13 cellular contexts compared by ENCODE assay signal in the genomic region with DNA sequence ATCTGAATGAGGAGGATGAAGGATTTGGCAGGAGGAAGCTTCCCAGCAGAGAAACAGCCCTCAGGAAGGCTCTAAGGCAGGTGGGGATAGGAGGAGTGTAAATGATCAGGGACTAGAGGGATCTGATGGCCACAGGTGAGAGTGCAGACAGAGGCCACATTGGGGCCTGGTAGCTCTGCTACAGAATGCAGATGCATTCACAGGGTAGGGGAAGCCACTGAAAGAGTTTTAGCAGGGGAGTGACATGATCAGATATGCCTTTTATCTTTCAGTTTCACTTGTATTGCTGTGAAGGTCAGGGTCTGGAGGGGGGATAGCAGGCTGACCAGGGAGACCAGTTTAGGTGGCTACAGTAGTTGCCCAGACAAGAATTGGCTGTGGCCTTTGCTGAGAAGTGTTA. TPM values are rescaled to one million over a fixed set of nuclear protein-coding genes. Genes with fewer than 3 reads are reported as not detected.
A peak's percentile ranks its signal among the peaks of the same experiment; 100 is the strongest.
DNase-seq lines count a peak whose midpoint lies in the region; ATAC-seq, FAIRE-seq and TF ChIP-seq lines count a peak whose summit lies in the region.
"Had no signal": no experiment of that assay in that cellular context is flagged by ENCODE, and none has a peak within 500 bp of the region (broad histone marks: within the 10 kb centered on the region; RNA-seq: fewer than 3 reads in every experiment).

No MANE protein-coding gene starts in this region.

- POLR2A ChIA-PET in CD8-positive, alpha-beta T cell (lab: Charles Lee) = no interaction called here
- POLR2A ChIA-PET in K562 (lab: Yijun Ruan, JAX) = interaction anchor here (0.5 to 0.7 kb wide), 2 partner anchors 44 to 133 kb away, joined by 3 read pairs; no protein-coding TSS in a partner anchor

- no TSS peak for BruUV-seq in K562 (replicated peaks; lab: Mats Ljungman, UMichigan)

- TF ChIP-seq EP300 in K562 (IDR thresholded peaks at IDR 0.05; ENCODE audit: low read length) = no peak

- H3K27ac Mint-ChIP-seq in CD8-positive, alpha-beta T cell = peak overlapping the region; percentile 42

- no peaks in the 10 kb centered on the region for H4K20me1 ChIP-seq in KMS-11 (ENCODE audit: insufficient read depth)
- H4K20me1 ChIP-seq in K562 (replicated peaks; ENCODE audit: control insufficient read depth, insufficient read depth, low read length) = no peaks in the 10 kb centered on the region

- H3K4me2 ChIP-seq in KMS-11 = peak overlapping the region; percentile 91
- peak overlapping the region; percentile 44; the same call in 1 of the 2 replicates for H3K4me2 ChIP-seq in K562 (ENCODE audit: insufficient read depth, low read length)

- no peaks in the 10 kb centered on the region for H3K9me3 Mint-ChIP-seq in CD8-positive, alpha-beta T cell

- intact Hi-C loops in CD8-positive, alpha-beta T cell (cut with DNase I, micrococcal nuclease) = loop anchor here in 1 of 2 experiments (10.0 kb wide), 1 partner anchor 652 kb away; a partner anchor contains a TSS
- intact Hi-C loops in K562 (cut with micrococcal nuclease) = no loop called here

- DNase-seq in CD8-positive, alpha-beta T cell = no peak
- DNase-seq in K562 (ENCODE audit: extremely low read depth in 1 of 4, low spot score in 3 of 4) (peak in 2 of 4 experiments; percentile 49 to 53), NCI-H510A (lab: John Stamatoyannopoulos, UW) (no peak)
- DNase-seq in activated CD8-positive, alpha-beta memory T cell treated with anti-CD3 and anti-CD28 coated beads, Interleukin-2, amount 50 U/mL, for 4 hours = no peak
- DNase-seq: dermis blood vessel endothelial cell, DMS153, head of caudate nucleus, KBM-7, NCI-H446 treated with DMSO at 0.1 percent for 48 hours had no signal

- no peak for TF ChIP-seq CTCF in CD8-positive, alpha-beta T cell (IDR thresholded peaks at IDR 0.05)
- TF ChIP-seq CTCF in KMS-11 (conservative IDR thresholded peaks at IDR 0.05; ENCODE audit: low read depth, low read length) = no peak
- TF ChIP-seq CTCF in K562 (IDR thresholded peaks at IDR 0.05 in 2 of 3, conservative IDR thresholded peaks at IDR 0.05 in 1 of 3; ENCODE audit: insufficient read depth in 2 of 3, low read depth in 1 of 3, low read length in 3 of 3) = no peak

- H3K4me3 Mint-ChIP-seq in CD8-positive, alpha-beta T cell = peak overlapping the region; percentile 38

- no peak for TF ChIP-seq RAD21 in K562 (CRISPR knock-in tag; conservative IDR thresholded peaks at IDR 0.05 in 1 of 2, IDR thresholded peaks at IDR 0.05 in 1 of 2)

- no peak for FAIRE-seq in K562 (lab: Jason Lieb, UNC)

- H3K9me3 ChIP-seq in CD8-positive, alpha-beta T cell (ENCODE audit: low read length) = no peaks in the 10 kb centered on the region
- H3K9me3 ChIP-seq in K562 (replicated peaks; ENCODE audit: control insufficient read depth, insufficient read depth, low read depth, low read length) = no peaks in the 10 kb centered on the region

- peak overlapping the region; percentile 22; the same call in 1 of the 2 replicates for H3K9ac ChIP-seq in KMS-11
- peak overlapping the region in 1 of 2 experiments; percentile 70; a peak in 1 of 4 replicates for H3K9ac ChIP-seq in K562 (ENCODE audit: insufficient read depth in 1 of 2, low read depth in 2 of 2, low read length in 2 of 2)

- H3K36me3 ChIP-seq in CD8-positive, alpha-beta T cell (ENCODE audit: insufficient read depth, low read length) = no peaks in the 10 kb centered on the region
- H3K36me3 ChIP-seq in KMS-11 (ENCODE audit: insufficient read depth) (no peaks in the 10 kb centered on the region), K562 (ENCODE audit: control insufficient read depth, insufficient read depth, low read length) (no peaks in the 10 kb centered on the region)

- no peaks in the 10 kb centered on the region for H3K27me3 ChIP-seq in CD8-positive, alpha-beta T cell (ENCODE audit: insufficient read depth, low read length)
- no peaks in the 10 kb centered on the region for H3K27me3 ChIP-seq in KMS-11 (ENCODE audit: insufficient read depth, low read depth)
- no peaks in the 10 kb centered on the region for H3K27me3 ChIP-seq in K562 (ENCODE audit: control insufficient read depth in 2 of 2, insufficient read depth in 2 of 2, low read length in 2 of 2)

- H3K27me3 Mint-ChIP-seq in CD8-positive, alpha-beta T cell (ENCODE audit: low read depth) = no peaks in the 10 kb centered on the region

- no peak overlapping the region for H2AFZ ChIP-seq in KMS-11 (ENCODE audit: low read depth)
- H2AFZ ChIP-seq in K562 (ENCODE audit: low read depth, low read length) = no peak overlapping the region

- no peak for TF ChIP-seq POLR2A in K562 (conservative IDR thresholded peaks at IDR 0.05)

- H3K27ac ChIP-seq in CD8-positive, alpha-beta T cell (ENCODE audit: low read depth, low read length) = no peak overlapping the region
- H3K27ac ChIP-seq in KMS-11 (peak overlapping the region; percentile 93), K562 (ENCODE audit: extremely low read depth, low read depth, low read length) (no peak overlapping the region)

- peaks cover 28% of the 10 kb centered on the region for H3K36me3 Mint-ChIP-seq in CD8-positive, alpha-beta T cell

- ATAC-seq in CD8-positive, alpha-beta T cell = no peak
- peak; percentile 35 for ATAC-seq in GM18909 (IDR thresholded peaks at IDR 0.05; ENCODE audit: poor library complexity, unreplicated experiment)
- ATAC-seq in K562 = peak; percentile 15
- ATAC-seq in HG03571 (IDR thresholded peaks at IDR 0.05; ENCODE audit: unreplicated experiment) = no peak
- ATAC-seq in HG03521 (IDR thresholded peaks at IDR 0.05; ENCODE audit: unreplicated experiment) = no peak

- H3K4me1 Mint-ChIP-seq in CD8-positive, alpha-beta T cell (ENCODE audit: low read depth) = peaks cover 52% of the 10 kb centered on the region

- no peaks in the 10 kb centered on the region for H3K9me1 ChIP-seq in K562 (ENCODE audit: control insufficient read depth, insufficient read depth, low read length)

- H3K79me2 ChIP-seq in KMS-11 (ENCODE audit: insufficient read depth, low read depth) (peaks cover 55% of the 10 kb centered on the region), K562 (ENCODE audit: control insufficient read depth, insufficient read depth, low read length) (peaks cover 8% of the 10 kb centered on the region; the same call in 2 of the 3 replicates)

- CTCF ChIA-PET in CD8-positive, alpha-beta T cell (lab: Charles Lee) = interaction anchor here (0.9 kb wide), 1 partner anchor 52 kb away, joined by 4 read pairs; no protein-coding TSS in a partner anchor
- CTCF ChIA-PET in K562 (lab: Yijun Ruan, JAX; ENCODE audit: low intra/inter-chr PET ratio) = no interaction called here

- no peak overlapping the region for H3K4me3 ChIP-seq in CD8-positive, alpha-beta T cell (ENCODE audit: low read depth, low read length)
- H3K4me3 ChIP-seq in KMS-11 (IDR thresholded peaks at IDR 0.05; ENCODE audit: insufficient read depth, low read depth, low read length) (no peak overlapping the region), K562 (no peak overlapping the region)

- H3K4me1 ChIP-seq in CD8-positive, alpha-beta T cell (ENCODE audit: insufficient read depth, low read length) = peaks cover 36% of the 10 kb centered on the region
- H3K4me1 ChIP-seq in KMS-11 (ENCODE audit: low read depth, poor library complexity, severe bottlenecking) (peaks cover 65% of the 10 kb centered on the region), K562 (replicated peaks in 1 of 2; ENCODE audit: control insufficient read depth in 2 of 2, insufficient read depth in 2 of 2, low read length in 2 of 2) (peaks cover 18 to 20% of the 10 kb centered on the region in 2 experiments; a peak in 4 of 5 replicates)

- in situ Hi-C loops in K562 (cut with MboI) = no loop called here

RNA-seq across cellular contexts. Expression of a gene that starts 3.0 kb away (rescaled TPM):
- 10 to 100 TPM; 19.8 to 21.0 TPM for total RNA-seq in CD8-positive, alpha-beta T cell
- 19.7 and 21.9 TPM in 2 replicates for total RNA-seq in K562 (2011; cell fraction: chromatin; rRNA removed; ENCODE audit: low replicate concordance)
- total RNA-seq in K562 (2011; cell fraction: nucleolus; rRNA removed) = 7.6 and 12.7 TPM in 2 replicates
- 15.2 and 20.8 TPM in 2 replicates for total RNA-seq in K562 (2011; cell fraction: nucleoplasm; rRNA removed)
- total RNA-seq in K562 (2014; rRNA removed) = 10.6 and 15.4 TPM in 2 replicates
- 10.3 and 12.8 TPM in 2 replicates for total RNA-seq in K562 (2014; rRNA removed; fragmentation: Illumina TruSeq; extraction: Trizol)
- total RNA-seq in K562 (2015; rRNA removed; fragmentation: Illumina TruSeq; extraction: Trizol) = 14.6 and 14.8 TPM in 2 replicates
- total RNA-seq in K562 (2021) = 8.9 and 11.7 TPM in 2 replicates
- 10.4 and 12.3 TPM in 2 replicates for polyA plus RNA-seq in K562 (2011; rRNA removed)
- polyA plus RNA-seq in K562 (2011; cell fraction: cytosol; rRNA removed) = 10.4 and 12.4 TPM in 2 replicates
- 5.8 and 7.2 TPM in 2 replicates for polyA plus RNA-seq in K562 (2011; cell fraction: nucleus; rRNA removed)
- 7.1 and 15.0 TPM in 2 replicates for polyA plus RNA-seq in K562 (2012)
- polyA plus RNA-seq in K562 (2014; fragmentation: Illumina TruSeq; extraction: Trizol) = 8.6 and 12.6 TPM in 2 replicates
- 1 to 10 TPM; 3.0 to 3.1 TPM for polyA plus RNA-seq in K562 (2014; fragmentation: Nextera tagmentation; extraction: Ambion mirVana)
- polyA plus RNA-seq in K562 (2014; rRNA removed) = 14.7 and 14.9 TPM in 2 replicates
- 14.7 and 17.0 TPM in 2 replicates for polyA minus RNA-seq in K562 (2011; rRNA and poly(A)+ RNA removed)
- 6.6 and 8.2 TPM in 2 replicates for polyA minus RNA-seq in K562 (2011; cell fraction: cytosol; rRNA and poly(A)+ RNA removed)
- polyA minus RNA-seq in K562 (2011; cell fraction: nucleus; rRNA and poly(A)+ RNA removed) = 2.3 and 3.6 TPM in 2 replicates

RNA-seq across cellular contexts. Expression of a gene that starts 27.8 kb away (rescaled TPM):
- 1 to 10 TPM; 4.2 to 4.4 TPM for total RNA-seq in CD8-positive, alpha-beta T cell
- 16.5 and 20.4 TPM in 2 replicates for total RNA-seq in K562 (2011; cell fraction: chromatin; rRNA removed; ENCODE audit: low replicate concordance)
- 7.8 and 9.9 TPM in 2 replicates for total RNA-seq in K562 (2011; cell fraction: nucleolus; rRNA removed)
- total RNA-seq in K562 (2011; cell fraction: nucleoplasm; rRNA removed) = 19.7 and 32.0 TPM in 2 replicates
- total RNA-seq in K562 (2014; rRNA removed) = 5.2 and 8.9 TPM in 2 replicates
- total RNA-seq in K562 (2014; rRNA removed; fragmentation: Illumina TruSeq; extraction: Trizol) = 8.0 and 8.4 TPM in 2 replicates
- 6.7 and 6.8 TPM in 2 replicates for total RNA-seq in K562 (2015; rRNA removed; fragmentation: Illumina TruSeq; extraction: Trizol)
- 8.0 and 10.4 TPM in 2 replicates for total RNA-seq in K562 (2021)
- polyA plus RNA-seq in K562 (2011; rRNA removed) = 13.8 and 15.4 TPM in 2 replicates
- polyA plus RNA-seq in K562 (2011; cell fraction: cytosol; rRNA removed) = 5.9 and 10.1 TPM in 2 replicates
- polyA plus RNA-seq in K562 (2011; cell fraction: nucleus; rRNA removed) = 8.4 and 12.2 TPM in 2 replicates
- 7.2 and 8.8 TPM in 2 replicates for polyA plus RNA-seq in K562 (2012)
- 6.8 and 7.0 TPM in 2 replicates for polyA plus RNA-seq in K562 (2014; fragmentation: Illumina TruSeq; extraction: Trizol)
- 1 to 10 TPM; 7.1 to 7.8 TPM for polyA plus RNA-seq in K562 (2014; fragmentation: Nextera tagmentation; extraction: Ambion mirVana)
- 8.0 and 10.7 TPM in 2 replicates for polyA plus RNA-seq in K562 (2014; rRNA removed)
- polyA minus RNA-seq in K562 (2011; rRNA and poly(A)+ RNA removed) = 5.7 and 8.1 TPM in 2 replicates
- 5.2 and 6.5 TPM in 2 replicates for polyA minus RNA-seq in K562 (2011; cell fraction: cytosol; rRNA and poly(A)+ RNA removed)
- polyA minus RNA-seq in K562 (2011; cell fraction: nucleus; rRNA and poly(A)+ RNA removed) = 5.0 and 5.7 TPM in 2 replicates

RNA-seq across cellular contexts. Expression of a gene that starts 31.4 kb away (rescaled TPM):
- 10 to 100 TPM; 29.9 to 31.0 TPM for total RNA-seq in CD8-positive, alpha-beta T cell
- total RNA-seq in K562 (2011; cell fraction: chromatin; rRNA removed; ENCODE audit: low replicate concordance) = 72.0 and 117 TPM in 2 replicates
- 47.6 and 53.4 TPM in 2 replicates for total RNA-seq in K562 (2011; cell fraction: nucleolus; rRNA removed)
- total RNA-seq in K562 (2011; cell fraction: nucleoplasm; rRNA removed) = 69.0 and 99.8 TPM in 2 replicates
- total RNA-seq in K562 (2014; rRNA removed) (15.1 and 23.2 TPM in 2 replicates), K562 (2014; rRNA removed; fragmentation: Illumina TruSeq; extraction: Trizol) (28.8 and 29.4 TPM in 2 replicates), K562 (2015; rRNA removed; fragmentation: Illumina TruSeq; extraction: Trizol) (27.3 and 28.4 TPM in 2 replicates), K562 (2021) (23.9 and 26.7 TPM in 2 replicates)
- polyA plus RNA-seq in K562 (2011; rRNA removed) (38.6 and 39.7 TPM in 2 replicates), K562 (2014; fragmentation: Illumina TruSeq; extraction: Trizol) (22.6 and 28.7 TPM in 2 replicates), K562 (2014; fragmentation: Nextera tagmentation; extraction: Ambion mirVana) (10 to 100 TPM in 1 of 2 experiments, 1 to 10 TPM in 1; 8.9 to 10.6 TPM), K562 (2014; rRNA removed) (22.5 and 34.1 TPM in 2 replicates)
- polyA plus RNA-seq in K562 (2011; cell fraction: cytosol; rRNA removed) = 7.5 and 16.8 TPM in 2 replicates
- polyA plus RNA-seq in K562 (2011; cell fraction: nucleus; rRNA removed) = 28.9 and 30.8 TPM in 2 replicates
- polyA plus RNA-seq in K562 (2012) = 14.1 and 19.8 TPM in 2 replicates
- 44.4 and 47.4 TPM in 2 replicates for polyA minus RNA-seq in K562 (2011; rRNA and poly(A)+ RNA removed)
- 12.4 and 14.2 TPM in 2 replicates for polyA minus RNA-seq in K562 (2011; cell fraction: cytosol; rRNA and poly(A)+ RNA removed)
- 26.9 and 35.5 TPM in 2 replicates for polyA minus RNA-seq in K562 (2011; cell fraction: nucleus; rRNA and poly(A)+ RNA removed)

Comparison
In these comparisons a context has a peak if more than half of its experiments do, and no peak if none do; other contexts are left out.
1. ATAC-seq: peak in GM18909 (single experiment) and K562 (single experiment); none in CD8-positive, alpha-beta T cell (single experiment), HG03571 (single experiment) and HG03521 (single experiment).